In the genomic region with DNA sequence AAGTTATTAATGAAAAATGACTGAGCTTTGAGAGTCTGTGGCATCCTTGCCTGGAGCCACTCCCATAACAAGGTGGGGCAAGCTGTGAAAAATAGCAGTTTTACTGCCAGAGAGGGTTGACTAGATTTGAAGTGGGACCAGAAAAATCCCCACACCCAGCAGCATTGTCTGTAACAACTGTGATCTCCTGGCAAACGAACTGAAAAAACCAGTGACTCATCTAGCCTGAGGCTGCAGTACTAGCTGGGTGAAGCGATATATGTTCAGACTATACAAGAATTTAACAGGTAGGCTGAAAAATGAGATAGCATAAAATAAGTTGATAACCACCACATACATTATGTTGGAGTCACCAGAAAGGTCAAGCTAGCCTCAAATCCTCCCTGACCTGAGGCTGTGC, we compare ENCODE assay signal across 10 cellular contexts.
A peak's percentile ranks its signal among the peaks of the same experiment; 100 is the strongest.
DNase-seq lines count a peak whose midpoint lies in the region; ATAC-seq, FAIRE-seq and TF ChIP-seq lines count a peak whose summit lies in the region.
"Had no signal": no experiment of that assay in that cellular context is flagged by ENCODE, and none has a peak within 500 bp of the region (broad histone marks: within the 10 kb centered on the region; RNA-seq: fewer than 3 reads in every experiment).

No MANE protein-coding gene starts in this region.

- no peaks in the 10 kb centered on the region for H3K27me3 ChIP-seq in prostate gland (replicated peaks; ENCODE audit: insufficient read depth)

- no peak overlapping the region for H3K4me3 ChIP-seq in epithelial cell of esophagus (ENCODE audit: low read length)
- no peak overlapping the region for H3K4me3 ChIP-seq in prostate gland

- WGBS in prostate gland: 40% methylated on average over 2 of the region's 2 CpGs

- TF ChIP-seq POLR2A in GM12891 (IDR thresholded peaks at IDR 0.05; ENCODE audit: low read depth, low read length): no peak
- TF ChIP-seq POLR2A in prostate gland (IDR thresholded peaks at IDR 0.05): no peak

- no peaks in the 10 kb centered on the region for H3K36me3 ChIP-seq in prostate gland

- H3K27ac ChIP-seq in prostate gland (no peak overlapping the region), caudate nucleus (ENCODE audit: low read depth, low read length) (no peak overlapping the region)

- H3K9me3 ChIP-seq in prostate gland: no peaks in the 10 kb centered on the region

- no peak for TF ChIP-seq CTCF in epithelial cell of esophagus (IDR thresholded peaks at IDR 0.05; ENCODE audit: insufficient read depth, low read depth, low read length, missing control alignments)
- TF ChIP-seq CTCF in prostate gland (IDR thresholded peaks at IDR 0.05): no peak

- no peak for ATAC-seq in HG03159 (IDR thresholded peaks at IDR 0.05; ENCODE audit: unreplicated experiment)

- no peaks in the 10 kb centered on the region for H3K4me1 ChIP-seq in prostate gland (replicated peaks)

- FAIRE-seq in GM12891 (lab: Jason Lieb, UNC): peak; percentile 35
- FAIRE-seq: GM18507 had no signal

- no peak for DNase-seq in GM12891 (ENCODE audit: insufficient read length, low spot score)
- DNase-seq in NCI-H69 (lab: John Stamatoyannopoulos, UW): peak; percentile 91
- DNase-seq in epithelial cell of esophagus (ENCODE audit: low read depth): peak; percentile 98
- DNase-seq in prostate gland (ENCODE audit: low spot score): peak; percentile 29
- no peak for DNase-seq in hippocampal formation (lab: John Stamatoyannopoulos, UW)
- DNase-seq in T-helper 9 cell: no peak
- DNase-seq in caudate nucleus (lab: John Stamatoyannopoulos, UW): no peak
- DNase-seq: NCI-H524 had no signal

- intact Hi-C loops in prostate gland (cut with DNase I): no loop called here

TF ChIP-seq in GM12891, 5 proteins besides CTCF, POLR2A, EP300 and RAD21:
- TF ChIP-seq SPI1 (IDR thresholded peaks at IDR 0.05; ENCODE audit: low read depth, low read length): no peak

Comparison
In these comparisons a context has a peak if more than half of its experiments do, and no peak if none do; other contexts are left out.
1. DNase-seq: peak in NCI-H69 (single experiment), epithelial cell of esophagus (single experiment) and prostate gland (single experiment); none in GM12891 (single experiment), hippocampal formation (0 of 2), T-helper 9 cell (single experiment) and caudate nucleus (0 of 61).